ENCODE assay signal across 8 cellular contexts in the genomic region with DNA sequence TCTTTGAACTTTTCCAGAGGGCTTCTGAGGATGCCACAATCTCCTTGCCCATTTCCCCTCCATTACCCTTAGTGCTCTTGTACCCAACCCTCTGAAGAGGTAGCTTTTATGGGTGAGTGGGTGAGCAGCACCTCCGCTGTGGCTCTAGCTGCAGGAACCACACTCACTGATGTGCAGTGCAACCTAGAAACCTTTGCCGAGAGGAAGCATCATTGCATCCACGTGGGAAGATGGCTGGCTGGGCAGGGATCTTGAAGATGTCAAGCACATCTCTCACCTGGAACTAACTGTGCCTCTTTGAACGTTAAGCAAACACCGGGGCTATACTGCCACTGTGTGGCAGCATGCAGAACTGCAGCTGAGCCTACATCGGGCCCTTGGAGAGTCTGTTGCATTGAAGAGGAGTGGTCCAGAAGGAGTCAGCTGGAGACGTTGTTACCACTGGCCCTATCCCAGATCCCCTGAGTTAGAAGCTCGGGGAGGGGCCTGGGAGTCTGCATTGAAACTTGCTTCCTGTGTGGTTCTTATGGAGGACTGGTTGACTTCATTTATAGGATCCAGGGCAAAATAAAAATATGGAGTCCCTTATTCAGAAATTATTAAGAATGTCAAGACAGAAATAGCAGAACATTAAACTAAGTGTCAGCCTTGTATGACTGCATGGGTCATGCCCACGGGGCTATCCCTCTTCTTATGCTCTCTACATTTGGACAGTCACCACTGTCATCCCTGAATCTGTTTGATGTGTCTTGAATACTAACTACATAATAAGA. TPM values are rescaled to one million over a fixed set of nuclear protein-coding genes. Genes with fewer than 3 reads are reported as not detected.
DNase-seq lines count a peak whose midpoint lies in the region; ATAC-seq and TF ChIP-seq lines count a peak whose summit lies in the region.

No MANE protein-coding gene starts in this region.

- no peaks in the 10 kb centered on the region for H3K9me3 ChIP-seq in right lobe of liver

- H3K27me3 Mint-ChIP-seq in activated CD4-positive, alpha-beta T cell treated with anti-CD3 and anti-CD28 coated beads, Interleukin-2, amount 10 ng/mL, durations not matched to agents 7 days and 5 days: no peaks in the 10 kb centered on the region

- H3K36me3 Mint-ChIP-seq in activated CD4-positive, alpha-beta T cell treated with anti-CD3 and anti-CD28 coated beads, Interleukin-2, amount 10 ng/mL, durations not matched to agents 7 days and 5 days (ENCODE audit: low read depth): no peaks in the 10 kb centered on the region

- POLR2A ChIA-PET in activated CD4-positive, alpha-beta T cell treated with anti-CD3 and anti-CD28 coated beads, Interleukin-2, amount 10 ng/mL, durations not matched to agents 7 days and 5 days (lab: Charles Lee): no interaction called here

- no peak overlapping the region for H3K27ac Mint-ChIP-seq in activated CD4-positive, alpha-beta T cell treated with anti-CD3 and anti-CD28 coated beads, Interleukin-2, amount 10 ng/mL, durations not matched to agents 7 days and 5 days

- H3K27ac ChIP-seq in right lobe of liver: peak overlapping the region in 1 of 3 donors; percentile 71

- DNase-seq in AG08396 (ENCODE audit: low spot score) (peak; percentile 72), NCI-H510A treated with DMSO at 0.1 percent for 48 hours (lab: John Stamatoyannopoulos, UW) (peak; percentile 93), dermis blood vessel endothelial cell (peak; percentile 84), right lobe of liver (peak in 2 of 3 donors; percentile 57 to 64)
- DNase-seq in activated CD4-positive, alpha-beta T cell treated with anti-CD3 and anti-CD28 coated beads, Interleukin-2, amount 10 ng/mL, durations not matched to agents 7 days and 5 days: peak; percentile 71
- peak; percentile 20 for DNase-seq in stimulated activated CD8-positive, alpha-beta memory T cell treated with anti-CD3 and anti-CD28 coated beads, Interleukin-15, amount 100 ng/mL, for 1 hour (ENCODE audit: low read depth)

- H3K4me3 Mint-ChIP-seq in activated CD4-positive, alpha-beta T cell treated with anti-CD3 and anti-CD28 coated beads, Interleukin-2, amount 10 ng/mL, durations not matched to agents 7 days and 5 days: no peak overlapping the region

- H3K4me1 Mint-ChIP-seq in activated CD4-positive, alpha-beta T cell treated with anti-CD3 and anti-CD28 coated beads, Interleukin-2, amount 10 ng/mL, durations not matched to agents 7 days and 5 days: no peaks in the 10 kb centered on the region

- WGBS in right lobe of liver (ENCODE audit: insufficient coverage, low coverage, low lambda C conversion rate, missing lambda C conversion rate): 3% methylated on average over 6 of the region's 9 CpGs

- CTCF ChIA-PET in activated CD4-positive, alpha-beta T cell treated with anti-CD3 and anti-CD28 coated beads, Interleukin-2, amount 10 ng/mL, durations not matched to agents 7 days and 5 days (lab: Charles Lee): interaction anchor here (0.6 to 8.5 kb wide), 10 partner anchors 8 to 153 kb away, joined by 3 to 60 read pairs (median 4); no protein-coding TSS in a partner anchor

- no peaks in the 10 kb centered on the region for H3K9me3 Mint-ChIP-seq in activated CD4-positive, alpha-beta T cell treated with anti-CD3 and anti-CD28 coated beads, Interleukin-2, amount 10 ng/mL, durations not matched to agents 7 days and 5 days

- peak; percentile 95 to 99 (median 98) for TF ChIP-seq CTCF in right lobe of liver (IDR thresholded peaks at IDR 0.05)

- H3K27me3 ChIP-seq in right lobe of liver: no peaks in the 10 kb centered on the region

- H3K4me3 ChIP-seq in right lobe of liver: no peak overlapping the region

- TF ChIP-seq POLR2A in right lobe of liver (IDR thresholded peaks at IDR 0.05): no peak

- H3K36me3 ChIP-seq in right lobe of liver: peaks cover 0 to 30% (median 7%) of the 10 kb centered on the region in 4 donors

- ATAC-seq in GM18868 (IDR thresholded peaks at IDR 0.05; ENCODE audit: unreplicated experiment) (peak; percentile 60), HG03354 (IDR thresholded peaks at IDR 0.05; ENCODE audit: poor library complexity, severe bottlenecking, unreplicated experiment) (peak; percentile 76), right lobe of liver (peak; percentile 76 to 84 (median 82))

- intact Hi-C loops in right lobe of liver (cut with DNase I): loop anchor here in 1 of 2 donors (5.0 kb wide), 1 partner anchor 149 kb away; no protein-coding TSS in a partner anchor

- H3K4me1 ChIP-seq in right lobe of liver: peaks cover 0 to 17% (median 7%) of the 10 kb centered on the region in 4 donors

RNA-seq across cellular contexts. Expression of a gene that starts 28.7 kb away (rescaled TPM):
- total RNA-seq in activated CD4-positive, alpha-beta T cell treated with anti-CD3 and anti-CD28 coated beads, Interleukin-2, amount 10 ng/mL, durations not matched to agents 7 days and 5 days: not detected
- 0.65 and 6.1 TPM in 2 replicates for total RNA-seq in dermis blood vessel endothelial cell
- total RNA-seq in right lobe of liver: 10 to 100 TPM; 13.7 to 76.0 (median 30.9) TPM

RNA-seq across cellular contexts. Expression of a gene that starts 33.4 kb away (rescaled TPM):
- total RNA-seq in activated CD4-positive, alpha-beta T cell treated with anti-CD3 and anti-CD28 coated beads, Interleukin-2, amount 10 ng/mL, durations not matched to agents 7 days and 5 days: 10 to 100 TPM; 10.3 to 10.9 TPM
- total RNA-seq in dermis blood vessel endothelial cell (159 and 263 TPM in 2 replicates), right lobe of liver (1,000 to 10,000 TPM in 2 of 6 experiments, 100 to 1,000 TPM in 4; 276 to 1,091 (median 406) TPM)

Comparison
In these comparisons a context has a peak if more than half of its experiments do, and no peak if none do; other contexts are left out.
1. DNase-seq: peak in every context shown above with its lines; median percentile 93 in NCI-H510A treated with DMSO at 0.1 percent for 48 hours; 84 in dermis blood vessel endothelial cell; 72 in AG08396; 71 in activated CD4-positive, alpha-beta T cell treated with anti-CD3 and anti-CD28 coated beads, Interleukin-2, amount 10 ng/mL, durations not matched to agents 7 days and 5 days; 60 in right lobe of liver; 20 in stimulated activated CD8-positive, alpha-beta memory T cell treated with anti-CD3 and anti-CD28 coated beads, Interleukin-15, amount 100 ng/mL, for 1 hour.
2. RNA of a gene that starts 33.4 kb away (total RNA-seq): 276 to 1,091 TPM in right lobe of liver and 159 to 263 TPM in dermis blood vessel endothelial cell; 10.3 to 10.9 TPM in activated CD4-positive, alpha-beta T cell treated with anti-CD3 and anti-CD28 coated beads, Interleukin-2, amount 10 ng/mL, durations not matched to agents 7 days and 5 days; every median in the first group is over 10 times any median in the second.
3. Peak in every context shown above with its lines, with median percentiles within 50 percentile points of each other: ATAC-seq.